ENCODE assay signal across 8 cellular contexts in genomic region chr1:235503333-235504121, GRCh38. TPM values are rescaled to one million over a fixed set of nuclear protein-coding genes. Genes with fewer than 3 reads are reported as not detected.
DNase-seq lines count a peak whose midpoint lies in the region; ATAC-seq, FAIRE-seq and TF ChIP-seq lines count a peak whose summit lies in the region.

No MANE protein-coding gene starts in this region.

- DNase-seq in DMS114 treated with DMSO at 0.1 percent for 48 hours (lab: John Stamatoyannopoulos, UW; ENCODE audit: unreplicated experiment) (peak; percentile 35), HT1080 (ENCODE audit: low read depth) (peak; percentile 45), RPMI8226 (peak; percentile 87), bronchial epithelial cell (ENCODE audit: low read depth) (peak; percentile 64), iris pigment epithelial cell (ENCODE audit: low read depth) (peak; percentile 53)

- peaks cover 9 to 21% (median 13%) of the 10 kb centered on the region in 3 donors for H3K4me1 ChIP-seq in skeletal muscle tissue (ENCODE audit: control insufficient read depth in 3 of 3, insufficient read depth in 3 of 3, low read length in 3 of 3)

- peak; percentile 9 for ATAC-seq in GM19455 (IDR thresholded peaks at IDR 0.05; ENCODE audit: unreplicated experiment)
- no peak for ATAC-seq in HG02571 (IDR thresholded peaks at IDR 0.05; ENCODE audit: unreplicated experiment)

- no peaks in the 10 kb centered on the region for H3K9me3 ChIP-seq in skeletal muscle tissue (ENCODE audit: control insufficient read depth in 3 of 3, low read length in 3 of 3)

- TF ChIP-seq CTCF in bronchial epithelial cell (IDR thresholded peaks at IDR 0.05; ENCODE audit: insufficient read depth, low read length, severe bottlenecking) = no peak

- H3K4me3 ChIP-seq in bronchial epithelial cell (ENCODE audit: low read depth, low read length) (peak overlapping the region; percentile 86), skeletal muscle tissue (ENCODE audit: low read length in 3 of 3) (peak overlapping the region; percentile 68 to 90 (median 69))

- H3K27me3 ChIP-seq in bronchial epithelial cell (ENCODE audit: control insufficient read depth, insufficient read depth, low read length) = no peaks in the 10 kb centered on the region
- no peaks in the 10 kb centered on the region for H3K27me3 ChIP-seq in skeletal muscle tissue (ENCODE audit: control insufficient read depth in 3 of 3, insufficient read depth in 3 of 3, low read length in 3 of 3)

- FAIRE-seq in bronchial epithelial cell (lab: Jason Lieb, UNC) = no peak

- H3K27ac ChIP-seq in skeletal muscle tissue (ENCODE audit: low read depth, low read length) = peak overlapping the region; percentile 99

- H3K9ac ChIP-seq in skeletal muscle tissue (ENCODE audit: low read depth in 1 of 3, low read length in 3 of 3) = peak overlapping the region; percentile 77 to 89 (median 79)

- H3K36me3 ChIP-seq in bronchial epithelial cell (ENCODE audit: control insufficient read depth, insufficient read depth, low read length) (peaks cover 2% of the 10 kb centered on the region), skeletal muscle tissue (ENCODE audit: control insufficient read depth in 3 of 3, insufficient read depth in 3 of 3, low read length in 3 of 3) (no peaks in the 10 kb centered on the region)

RNA-seq across cellular contexts. Expression of gene B3GALNT2, which starts 0.7 kb away (rescaled TPM):
- total RNA-seq in HT1080 (2014; rRNA removed; shearing (Covaris generic)) = 25.7 and 29.3 TPM in 2 replicates
- 15.8 and 36.1 TPM in 2 replicates for polyA plus RNA-seq in HT1080 (2015; cell fraction: cytosol; rRNA removed)
- 18.4 and 23.1 TPM in 2 replicates for polyA plus RNA-seq in HT1080 (2015; cell fraction: nucleus; rRNA removed)
- total RNA-seq in bronchial epithelial cell (79.1 and 80.3 TPM in 2 replicates), skeletal muscle tissue (48.5 TPM)

Comparison
In these comparisons a context has a peak if more than half of its experiments do, and no peak if none do; other contexts are left out.
1. DNase-seq: peak in every context shown above with its lines; median percentile 87 in RPMI8226; 64 in bronchial epithelial cell; 53 in iris pigment epithelial cell; 45 in HT1080; 35 in DMS114 treated with DMSO at 0.1 percent for 48 hours.